Comparison of ENCODE assay signal across 14 cellular contexts in genomic region chr18:13284330-13285027, GRCh38.
DNase-seq lines count a peak whose midpoint lies in the region; ATAC-seq and TF ChIP-seq lines count a peak whose summit lies in the region.
"Had no signal": no experiment of that assay in that cellular context is flagged by ENCODE, and none has a peak within 500 bp of the region (broad histone marks: within the 10 kb centered on the region; RNA-seq: fewer than 3 reads in every experiment).

No MANE protein-coding gene starts in this region.

- no peaks in the 10 kb centered on the region for H3K9me3 ChIP-seq in thyroid gland
- H3K9me3 ChIP-seq: pancreas, Peyer's patch had no signal

- WGBS in thyroid gland, 2 donors = 64 to 65% methylated on average over 21 to 22 of the region's 22 CpGs

- DNase-seq in DMS 273 (lab: John Stamatoyannopoulos, UW; ENCODE audit: unreplicated experiment) (peak; percentile 56), DMS 273 treated with DMSO at 0.1 percent for 48 hours (lab: John Stamatoyannopoulos, UW) (no peak), NCI-H2171 treated with DMSO at 0.1 percent for 48 hours (lab: John Stamatoyannopoulos, UW) (peak; percentile 67), NCI-H510A treated with DMSO at 0.1 percent for 48 hours (lab: John Stamatoyannopoulos, UW) (no peak), thyroid gland (no peak)
- peak; percentile 10 for DNase-seq in central memory CD4-positive, alpha-beta T cell
- peak; percentile 36 to 50 for DNase-seq in stimulated activated CD4-positive, alpha-beta T cell treated with anti-CD3 and anti-CD28 coated beads, Interleukin-2, amount 100 ng/mL, for 24 hours
- DNase-seq: activated gamma-delta T cell treated with Interleukin-2 at 50 U/mL for 16 hours, Calu3, NCI-H226, pancreas, Peyer's patch had no signal

- no peak for TF ChIP-seq CTCF in thyroid gland (IDR thresholded peaks at IDR 0.05)

- no peak for ATAC-seq in GM21576 (IDR thresholded peaks at IDR 0.05; ENCODE audit: unreplicated experiment)
- ATAC-seq: pancreas had no signal

- no peak for TF ChIP-seq POLR2A in thyroid gland (IDR thresholded peaks at IDR 0.05)

- no peak overlapping the region for H3K27ac ChIP-seq in thyroid gland
- H3K27ac ChIP-seq: 22Rv1, pancreas, Peyer's patch had no signal

- no peaks in the 10 kb centered on the region for H3K4me1 ChIP-seq in thyroid gland
- H3K4me1 ChIP-seq: pancreas, Peyer's patch had no signal

- intact Hi-C loops in thyroid gland (cut with DNase I) = no loop called here

- no peaks in the 10 kb centered on the region for H3K36me3 ChIP-seq in thyroid gland
- H3K36me3 ChIP-seq: pancreas had no signal

- no peaks in the 10 kb centered on the region for H3K27me3 ChIP-seq in thyroid gland
- H3K27me3 ChIP-seq: pancreas, Peyer's patch had no signal

- H3K4me3 ChIP-seq in thyroid gland (replicated peaks in 1 of 3) = no peak overlapping the region
- H3K4me3 ChIP-seq: pancreas, Peyer's patch had no signal

Comparison
In these comparisons a context has a peak if more than half of its experiments do, and no peak if none do; other contexts are left out.
1. DNase-seq: peak in DMS 273 (single experiment), NCI-H2171 treated with DMSO at 0.1 percent for 48 hours (single experiment), central memory CD4-positive, alpha-beta T cell (single experiment) and stimulated activated CD4-positive, alpha-beta T cell treated with anti-CD3 and anti-CD28 coated beads, Interleukin-2, amount 100 ng/mL, for 24 hours (2 of 2); none in DMS 273 treated with DMSO at 0.1 percent for 48 hours (single experiment), NCI-H510A treated with DMSO at 0.1 percent for 48 hours (single experiment) and thyroid gland (0 of 2).